10 cellular contexts compared by ENCODE assay signal in the genomic region with DNA sequence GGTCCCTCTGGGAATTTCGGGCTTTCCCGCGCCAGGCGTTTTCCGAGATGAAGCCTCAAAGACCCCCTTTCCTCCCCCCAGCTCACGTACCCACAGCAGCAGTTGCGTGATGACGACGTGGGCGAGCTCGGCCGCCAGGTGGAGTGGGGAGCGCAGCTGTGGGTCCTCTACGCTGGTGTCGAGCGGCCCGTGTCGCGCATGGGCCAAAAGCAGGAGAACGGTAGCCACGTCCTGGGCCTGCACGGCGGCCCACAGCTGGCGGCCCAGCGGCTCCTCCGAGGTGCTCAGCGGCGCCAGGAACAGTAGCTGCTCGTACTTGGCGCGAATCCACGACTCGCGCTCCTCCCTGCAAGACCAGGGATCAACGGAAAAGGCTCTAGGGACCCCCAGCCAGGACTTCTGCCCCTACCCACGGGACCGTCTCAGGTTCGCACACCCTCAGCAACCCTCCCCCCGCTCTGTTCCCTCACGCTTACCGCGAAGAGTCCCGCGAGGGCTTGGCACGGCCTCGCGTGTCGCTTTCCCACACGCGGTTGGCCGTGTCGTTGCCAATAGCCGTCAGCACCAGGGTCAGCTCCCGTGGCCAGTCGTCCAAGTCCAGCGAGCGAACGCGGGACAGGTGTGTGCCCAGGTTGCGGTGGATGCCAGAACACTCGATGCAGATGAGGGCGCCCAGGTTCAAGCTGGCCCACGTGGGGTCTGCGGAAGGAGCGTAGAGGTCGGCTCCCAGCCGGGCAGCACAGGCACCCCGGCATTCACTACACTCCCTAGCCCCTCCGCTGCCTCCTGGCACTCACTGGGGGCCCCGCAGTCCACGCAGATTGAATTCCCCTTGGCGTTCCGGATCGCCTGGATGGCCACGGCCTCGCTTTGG. TPM values are rescaled to one million over a fixed set of nuclear protein-coding genes. Genes with fewer than 3 reads are reported as not detected.
DNase-seq lines count a peak whose midpoint lies in the region; ATAC-seq, FAIRE-seq and TF ChIP-seq lines count a peak whose summit lies in the region.
"Had no signal": no experiment of that assay in that cellular context is flagged by ENCODE, and none has a peak within 500 bp of the region (broad histone marks: within the 10 kb centered on the region; RNA-seq: fewer than 3 reads in every experiment).

No MANE protein-coding gene starts in this region.

- H4K20me1 ChIP-seq in astrocyte (ENCODE audit: insufficient read depth, low read length): peaks cover 8% of the 10 kb centered on the region

- peak overlapping the region; percentile 85 for H3K4me3 ChIP-seq in astrocyte (ENCODE audit: insufficient read depth, low read depth, low read length)
- peak overlapping the region; percentile 63 for H3K4me3 ChIP-seq in iPS-18c (ENCODE audit: insufficient read depth, low read depth, low read length)
- peak overlapping the region; percentile 60 to 74 (median 70) for H3K4me3 ChIP-seq in skeletal muscle tissue (ENCODE audit: low read length in 3 of 3)

- DNase-seq in GM13977 (ENCODE audit: low spot score) (peak; percentile 20), astrocyte (ENCODE audit: low read depth) (peak; percentile 20), GM19238 (ENCODE audit: insufficient read length, low spot score) (no peak), NCI-H774 (lab: John Stamatoyannopoulos, UW) (no peak)
- DNase-seq: activated CD4-positive, alpha-beta T cell treated with anti-CD3 and anti-CD28 coated beads, Interleukin-2, amount 50 U/mL, for 1 hour; naive B cell had no signal

- H3K4me1 Mint-ChIP-seq in astrocyte (ENCODE audit: low read depth, unreplicated experiment): no peaks in the 10 kb centered on the region

- peak overlapping the region; percentile 99 for H3K4me2 ChIP-seq in astrocyte (ENCODE audit: low read length)

- H3K27ac ChIP-seq in astrocyte (ENCODE audit: low read depth, low read length) (no peak overlapping the region), skeletal muscle tissue (ENCODE audit: low read depth, low read length) (no peak overlapping the region)

- peaks cover 77% of the 10 kb centered on the region for H3K27me3 Mint-ChIP-seq in astrocyte (ENCODE audit: low read depth, unreplicated experiment)
- H3K27me3 Mint-ChIP-seq: naive B cell had no signal

- H3K36me3 Mint-ChIP-seq in astrocyte (ENCODE audit: low read depth, unreplicated experiment): peaks cover 6% of the 10 kb centered on the region

- no peak overlapping the region for H3K27ac Mint-ChIP-seq in astrocyte (ENCODE audit: unreplicated experiment)

- TF ChIP-seq CTCF in GM13977 (IDR thresholded peaks at IDR 0.05; ENCODE audit: extremely low read depth, insufficient read depth, missing control alignments) (no peak), astrocyte (IDR thresholded peaks at IDR 0.05; ENCODE audit: insufficient read depth, low read depth, low read length) (no peak)

- ATAC-seq in HG03457 (IDR thresholded peaks at IDR 0.05; ENCODE audit: unreplicated experiment) (no peak), HG03442 (IDR thresholded peaks at IDR 0.05; ENCODE audit: unreplicated experiment) (no peak)

- no peaks in the 10 kb centered on the region for H3K36me3 ChIP-seq in astrocyte (ENCODE audit: insufficient read depth, low read length)
- peaks cover 0 to 2% (median 0%) of the 10 kb centered on the region in 3 donors for H3K36me3 ChIP-seq in skeletal muscle tissue (ENCODE audit: control insufficient read depth in 3 of 3, insufficient read depth in 3 of 3, low read length in 3 of 3)

- peak overlapping the region; percentile 73 for H3K4me3 Mint-ChIP-seq in astrocyte (ENCODE audit: unreplicated experiment)

- no peak for FAIRE-seq in astrocyte (lab: Jason Lieb, UNC)

- H3K27me3 ChIP-seq in astrocyte (ENCODE audit: insufficient read depth, low read length) (peaks cover 27% of the 10 kb centered on the region), skeletal muscle tissue (ENCODE audit: control insufficient read depth in 3 of 3, insufficient read depth in 3 of 3, low read length in 3 of 3) (peaks cover 18 to 60% (median 54%) of the 10 kb centered on the region in 3 donors)

- no peaks in the 10 kb centered on the region for H3K79me2 ChIP-seq in astrocyte (ENCODE audit: insufficient read depth, low read length)

- in situ Hi-C loops in GM13977 (cut with MboI; ENCODE audit: low pct_unique_long_range_greater_than_20kb, low sequenced_read_pairs, unreplicated experiment): no loop called here

- peak overlapping the region; percentile 97 for H2AFZ ChIP-seq in astrocyte (ENCODE audit: low read depth, low read length)

- H3K4me1 ChIP-seq in astrocyte (ENCODE audit: insufficient read depth, low read length) (peaks cover 7% of the 10 kb centered on the region), skeletal muscle tissue (ENCODE audit: control insufficient read depth in 3 of 3, insufficient read depth in 3 of 3, low read length in 3 of 3) (peaks cover 15 to 19% (median 18%) of the 10 kb centered on the region in 3 donors)

- H3K9ac ChIP-seq in astrocyte (ENCODE audit: low read length): peak overlapping the region; percentile 90
- peak overlapping the region in 1 of 3 donors; percentile 57 for H3K9ac ChIP-seq in skeletal muscle tissue (ENCODE audit: low read depth in 1 of 3, low read length in 3 of 3)

- H3K9me3 ChIP-seq in astrocyte (ENCODE audit: insufficient read depth, low read depth, low read length) (no peaks in the 10 kb centered on the region), iPS-18c (ENCODE audit: control insufficient read depth, insufficient read depth, low read length) (no peaks in the 10 kb centered on the region), skeletal muscle tissue (ENCODE audit: control insufficient read depth in 3 of 3, low read length in 3 of 3) (no peaks in the 10 kb centered on the region)

- peaks cover 15% of the 10 kb centered on the region for H3K9me3 Mint-ChIP-seq in astrocyte (ENCODE audit: unreplicated experiment)

RNA-seq across cellular contexts. Expression of gene AGAP2, which starts 11.4 kb away (rescaled TPM):
- total RNA-seq in astrocyte (0.14 and 0.17 TPM in 2 replicates), skeletal muscle tissue (2.1 TPM)

RNA-seq across cellular contexts. Expression of gene TSPAN31, which starts 17.7 kb away (rescaled TPM):
- total RNA-seq in astrocyte: 18.6 and 22.9 TPM in 2 replicates
- 57.9 TPM for total RNA-seq in skeletal muscle tissue

RNA-seq across cellular contexts. Expression of gene CDK4, which starts 25.0 kb away (rescaled TPM):
- total RNA-seq in astrocyte (113 and 133 TPM in 2 replicates), skeletal muscle tissue (78.8 TPM)

RNA-seq across cellular contexts. Expression of gene MARCHF9, which starts 27.8 kb away (rescaled TPM):
- total RNA-seq in astrocyte (11.3 and 13.0 TPM in 2 replicates), skeletal muscle tissue (4.7 TPM)

RNA-seq across cellular contexts. Expression of gene OS9, which starts 33.2 kb away (rescaled TPM):
- total RNA-seq in astrocyte (194 and 215 TPM in 2 replicates), skeletal muscle tissue (148 TPM)

Comparison
In these comparisons a context has a peak if more than half of its experiments do, and no peak if none do; other contexts are left out.
1. DNase-seq: peak in GM13977 (single experiment) and astrocyte (single experiment); none in GM19238 (single experiment) and NCI-H774 (single experiment).
2. Peak in every context shown above with its lines, with median percentiles within 50 percentile points of each other: H3K4me3 ChIP-seq.